Comparison of ENCODE assay signal across 21 cellular contexts in the genomic region with DNA sequence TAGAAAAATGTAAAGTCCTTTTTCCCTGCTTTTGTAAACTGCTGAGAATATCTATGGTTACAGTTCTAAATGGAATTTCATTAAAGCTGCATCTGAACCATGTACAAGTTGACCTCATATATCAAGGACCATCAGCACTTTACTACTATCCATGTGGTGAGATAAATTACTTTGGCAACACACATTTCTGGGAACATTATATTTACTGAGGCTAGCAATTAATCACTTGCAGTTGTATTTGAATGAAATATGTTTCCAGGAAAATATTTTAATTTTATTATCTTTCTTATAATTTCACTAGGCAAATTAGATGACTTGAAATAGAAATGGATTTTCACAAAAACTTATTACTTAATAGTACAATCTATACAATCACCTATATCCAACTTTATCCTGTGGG.
"Had no signal": no experiment of that assay in that cellular context is flagged by ENCODE, and none has a peak within 500 bp of the region (broad histone marks: within the 10 kb centered on the region; RNA-seq: fewer than 3 reads in every experiment).

No MANE protein-coding gene starts in this region.

- H3K27ac ChIP-seq: dorsolateral prefrontal cortex, epithelial cell of prostate, esophagus muscularis mucosa, foreskin keratinocyte, left ventricle myocardium inferior, lower lobe of right lung, psoas muscle, testis, tibial nerve, upper lobe of right lung, vagina had no signal

- H3K4me3 ChIP-seq: dorsolateral prefrontal cortex, esophagus muscularis mucosa, left ventricle myocardium inferior, lower lobe of right lung, psoas muscle, testis, tibial nerve, upper lobe of right lung, vagina had no signal

- DNase-seq: cortex of kidney; dorsolateral prefrontal cortex; effector CD8-positive, alpha-beta T cell; foreskin keratinocyte; immature natural killer cell; left ventricle myocardium inferior; lower lobe of right lung; naive B cell; nephron progenitor cell; psoas muscle; retina; stimulated activated CD4-positive, alpha-beta T cell treated with anti-CD3 and anti-CD28 coated beads, Interleukin-2, amount 100 ng/mL, for 24 hours; stimulated activated CD4-positive, alpha-beta T cell treated with anti-CD3 and anti-CD28 coated beads, Interleukin-4, amount 100 ng/mL, for 4 hours; stimulated activated naive B cell treated with anti-CD40 and anti-IgM and Interleukin-4, amounts not matched to agents 10 μg/mL and 1 μg/mL and 100 μg/mL, for 72 hours; stimulated activated naive CD8-positive, alpha-beta T cell treated with anti-CD3 and anti-CD28 coated beads, Interleukin-15, amount 100 ng/mL, for 72 hours; testis; upper lobe of right lung had no signal
